7 cellular contexts compared by ENCODE assay signal in the genomic region with DNA sequence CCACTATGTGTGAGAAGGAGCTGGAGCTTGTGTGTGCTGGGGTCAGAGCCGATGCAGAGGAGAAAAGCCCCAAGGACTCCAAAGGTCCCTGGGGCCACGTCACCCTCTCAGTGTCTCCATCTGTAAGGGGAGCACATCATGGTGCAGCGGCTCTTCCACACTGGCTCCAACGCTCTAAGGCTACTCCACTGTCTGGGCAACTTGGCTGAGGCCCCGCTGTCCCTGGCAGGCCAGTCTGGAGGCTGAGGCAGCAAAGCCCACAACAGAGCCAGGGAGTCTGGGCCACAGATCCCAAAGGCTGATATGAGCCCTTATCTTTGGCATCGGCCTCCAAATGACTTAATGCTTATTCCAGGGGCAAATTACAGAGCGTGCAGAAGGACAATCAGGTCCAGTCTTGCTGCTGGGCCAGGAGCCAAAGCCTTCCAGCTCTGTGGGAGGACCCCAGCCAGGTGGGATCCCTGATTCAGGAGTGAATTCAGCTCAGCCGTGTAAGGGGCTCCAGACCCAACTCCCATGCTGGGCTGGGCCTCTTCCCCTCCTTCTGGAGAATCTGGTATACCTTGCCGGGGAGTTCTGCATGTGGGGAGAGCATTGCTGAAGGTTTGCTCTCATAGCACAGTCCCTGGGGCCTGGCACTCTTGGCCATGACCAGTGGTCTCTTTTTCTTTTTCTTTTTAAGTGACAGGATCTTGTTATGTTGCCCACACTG.
DNase-seq lines count a peak whose midpoint lies in the region; TF ChIP-seq lines count a peak whose summit lies in the region.

No MANE protein-coding gene starts in this region.

- H3K4me3 Mint-ChIP-seq in dendritic cell treated with granulocyte-macrophage colony-stimulating factor and Interleukin-4, amounts not matched to agents 40 ng/mL and 50 ng/mL, for 4 days, result no peak overlapping the region

- H4K20me1 ChIP-seq in OCI-LY3 (ENCODE audit: insufficient read depth, low read length), result peaks cover 26% of the 10 kb centered on the region

- no peaks in the 10 kb centered on the region for H3K9me3 Mint-ChIP-seq in dendritic cell treated with granulocyte-macrophage colony-stimulating factor and Interleukin-4, amounts not matched to agents 40 ng/mL and 50 ng/mL, for 4 days

- H3K27me3 ChIP-seq in OCI-LY3 (ENCODE audit: low read depth, low read length), result no peaks in the 10 kb centered on the region

- H2AFZ ChIP-seq in OCI-LY3 (ENCODE audit: low read depth, low read length), result no peak overlapping the region

- peaks cover 60% of the 10 kb centered on the region for H3K4me1 ChIP-seq in OCI-LY3 (ENCODE audit: low read length)

- H3K36me3 Mint-ChIP-seq in dendritic cell treated with granulocyte-macrophage colony-stimulating factor and Interleukin-4, amounts not matched to agents 40 ng/mL and 50 ng/mL, for 4 days (ENCODE audit: low read depth), result peaks cover 24% of the 10 kb centered on the region

- peak overlapping the region; percentile 97 for H3K27ac Mint-ChIP-seq in dendritic cell treated with granulocyte-macrophage colony-stimulating factor and Interleukin-4, amounts not matched to agents 40 ng/mL and 50 ng/mL, for 4 days

- no peaks in the 10 kb centered on the region for H3K9me3 ChIP-seq in OCI-LY3 (ENCODE audit: insufficient read depth, low read length)

- H3K4me1 Mint-ChIP-seq in dendritic cell treated with granulocyte-macrophage colony-stimulating factor and Interleukin-4, amounts not matched to agents 40 ng/mL and 50 ng/mL, for 4 days (ENCODE audit: low read depth), result peaks cover 82% of the 10 kb centered on the region

- peaks cover 36% of the 10 kb centered on the region for H3K79me2 ChIP-seq in OCI-LY3 (ENCODE audit: low read length)

- H3K4me3 ChIP-seq in GM12865 (ENCODE audit: low read depth, low read length) (peak overlapping the region; percentile 50), OCI-LY3 (ENCODE audit: low read length) (peak overlapping the region; percentile 95), skin epidermis (peak overlapping the region in 1 of 7 experiments; percentile 56)

- peak overlapping the region; percentile 98 for H3K9ac ChIP-seq in OCI-LY3 (ENCODE audit: low read length)

- no peak for TF ChIP-seq CTCF in GM12865 (IDR thresholded peaks at IDR 0.05; ENCODE audit: insufficient read depth, low read depth, low read length, missing control alignments)
- no peak for TF ChIP-seq CTCF in OCI-LY3 (IDR thresholded peaks at IDR 0.05; ENCODE audit: low read depth, low read length)

- intact Hi-C loops in dendritic cell treated with granulocyte-macrophage colony-stimulating factor and Interleukin-4, amounts not matched to agents 40 ng/mL and 50 ng/mL, for 4 days (cut with micrococcal nuclease), result no loop called here

- peak overlapping the region; percentile 98 for H3K4me2 ChIP-seq in OCI-LY3 (ENCODE audit: low read length)

- no peak for DNase-seq in GM12865 (ENCODE audit: low read depth)
- DNase-seq in cerebellar nuclear complex (lab: John Stamatoyannopoulos, UW), result no peak
- no peak for DNase-seq in AG20443 (ENCODE audit: low spot score)
- no peak for DNase-seq in hepatic stellate cell (ENCODE audit: low spot score)

- peak overlapping the region; percentile 98 for H3K27ac ChIP-seq in OCI-LY3 (ENCODE audit: low read length)
- H3K27ac ChIP-seq in skin epidermis, result peak overlapping the region in 20 of 21 experiments; percentile 64 to 95 (median 82)

- H3K27me3 Mint-ChIP-seq in dendritic cell treated with granulocyte-macrophage colony-stimulating factor and Interleukin-4, amounts not matched to agents 40 ng/mL and 50 ng/mL, for 4 days, result peaks cover under 1% of the 10 kb centered on the region

- peaks cover 27% of the 10 kb centered on the region for H3K36me3 ChIP-seq in OCI-LY3 (replicated peaks; ENCODE audit: low read depth, low read length)
